ENCODE assay signal across 8 cellular contexts in genomic region chr1:239898067-239898730, GRCh38.
A peak's percentile ranks its signal among the peaks of the same experiment; 100 is the strongest.
DNase-seq lines count a peak whose midpoint lies in the region; ATAC-seq and TF ChIP-seq lines count a peak whose summit lies in the region.

No MANE protein-coding gene starts in this region.

- H3K4me1 ChIP-seq in HCT116 (ENCODE audit: control insufficient read depth in 1 of 2, insufficient read depth in 2 of 2, low read length in 2 of 2) (no peaks in the 10 kb centered on the region), SJSA1 (replicated peaks) (no peaks in the 10 kb centered on the region), trophoblast cell (ENCODE audit: control insufficient read depth in 1 of 2, insufficient read depth in 2 of 2, low read length in 2 of 2) (no peaks in the 10 kb centered on the region), upper lobe of right lung (peaks cover 5% of the 10 kb centered on the region)

- H2AFZ ChIP-seq in HCT116 (ENCODE audit: low read depth, low read length, poor library complexity, severe bottlenecking): no peak overlapping the region
- H2AFZ ChIP-seq in trophoblast cell (ENCODE audit: insufficient read depth, low read length, poor library complexity): no peak overlapping the region

- peaks cover 2% of the 10 kb centered on the region for H3K4me1 Mint-ChIP-seq in activated naive CD4-positive, alpha-beta T cell treated with anti-CD3 and anti-CD28 coated beads for 36 hours (ENCODE audit: low read depth)
- H3K4me1 Mint-ChIP-seq in glutamatergic neuron (ENCODE audit: low read depth, unreplicated experiment): no peaks in the 10 kb centered on the region

- no peak overlapping the region for H3K4me3 Mint-ChIP-seq in activated naive CD4-positive, alpha-beta T cell treated with anti-CD3 and anti-CD28 coated beads for 36 hours
- H3K4me3 Mint-ChIP-seq in glutamatergic neuron (ENCODE audit: unreplicated experiment): no peak overlapping the region

- RAD21 ChIA-PET in HCT116 (lab: Charles Lee; ENCODE audit: low non-redundant PET in 1 of 2, low total read pairs in 2 of 2, uncharacterized antibody in 2 of 2, unreplicated experiment in 2 of 2): no interaction called here

- ATAC-seq in HCT116: peak; percentile 73
- peak; percentile 99 for ATAC-seq in upper lobe of right lung

- H3K27ac ChIP-seq in HCT116 (ENCODE audit: low read depth, low read length) (no peak overlapping the region), SJSA1 (no peak overlapping the region), trophoblast cell (ENCODE audit: low read depth, low read length) (no peak overlapping the region), upper lobe of right lung (no peak overlapping the region)

- H3K79me2 ChIP-seq in HCT116 (ENCODE audit: insufficient read depth, low read length): no peaks in the 10 kb centered on the region
- no peaks in the 10 kb centered on the region for H3K79me2 ChIP-seq in trophoblast cell (ENCODE audit: control insufficient read depth, insufficient read depth, low read length, poor library complexity)

- no peaks in the 10 kb centered on the region for H3K9me2 ChIP-seq in HCT116 (ENCODE audit: insufficient read depth)

- H3K27me3 ChIP-seq in HCT116 (ENCODE audit: insufficient read depth, low read length) (no peaks in the 10 kb centered on the region), MG63 (peaks cover 6% of the 10 kb centered on the region), SJSA1 (replicated peaks) (no peaks in the 10 kb centered on the region), trophoblast cell (ENCODE audit: insufficient read depth, low read length) (no peaks in the 10 kb centered on the region), upper lobe of right lung (no peaks in the 10 kb centered on the region)

- POLR2A ChIA-PET in HCT116 (lab: Charles Lee): no interaction called here

- H2BK5ac ChIP-seq in trophoblast cell (ENCODE audit: low read depth, low read length, poor library complexity): no peak overlapping the region

- H2AK5ac ChIP-seq in trophoblast cell (ENCODE audit: low read length): no peak overlapping the region

- no peak overlapping the region for H4K8ac ChIP-seq in trophoblast cell (ENCODE audit: low read depth, low read length)

- H3K4me3 ChIP-seq in HCT116 (replicated peaks in 1 of 2; ENCODE audit: low read depth in 1 of 2, low read length in 2 of 2): no peak overlapping the region
- H3K4me3 ChIP-seq in MG63: no peak overlapping the region
- no peak overlapping the region for H3K4me3 ChIP-seq in SJSA1
- H3K4me3 ChIP-seq in trophoblast cell (ENCODE audit: low read depth, low read length): no peak overlapping the region
- no peak overlapping the region for H3K4me3 ChIP-seq in upper lobe of right lung

- no TSS peak for BruUV-seq in HCT116 (replicated peaks; lab: Mats Ljungman, UMichigan)

- H3K4ac ChIP-seq in trophoblast cell (ENCODE audit: low read depth, low read length): no peak overlapping the region

- intact Hi-C loops in HCT116 (cut with micrococcal nuclease): loop anchor here (5.0 kb wide), 2 partner anchors 491 to 1646 kb away; no protein-coding TSS in a partner anchor
- intact Hi-C loops in activated naive CD4-positive, alpha-beta T cell treated with anti-CD3 and anti-CD28 coated beads for 36 hours (cut with micrococcal nuclease): loop anchor here (1.0 to 5.0 kb wide), 7 partner anchors 86 to 1646 kb away; partner anchors contain the start of gene CHRM3
- intact Hi-C loops in upper lobe of right lung (cut with DNase I): loop anchor here (5.0 kb wide), 1 partner anchor 491 kb away; no protein-coding TSS in a partner anchor

- no peaks in the 10 kb centered on the region for H3K79me1 ChIP-seq in trophoblast cell (ENCODE audit: low read length)

- no peak overlapping the region for H3K23ac ChIP-seq in trophoblast cell (ENCODE audit: low read length)

- H4K91ac ChIP-seq in trophoblast cell (ENCODE audit: low read depth, low read length): no peak overlapping the region

- H3K9me3 ChIP-seq in HCT116 (ENCODE audit: control insufficient read depth in 1 of 2, insufficient read depth in 1 of 2, low read depth in 1 of 2, low read length in 2 of 2): peaks cover 0 to 8% of the 10 kb centered on the region in 2 experiments; a peak in 2 of 4 replicates
- H3K9me3 ChIP-seq in MG63: no peaks in the 10 kb centered on the region
- no peaks in the 10 kb centered on the region for H3K9me3 ChIP-seq in SJSA1 (replicated peaks)
- no peaks in the 10 kb centered on the region for H3K9me3 ChIP-seq in trophoblast cell (ENCODE audit: insufficient read depth, low read depth, low read length)
- H3K9me3 ChIP-seq in upper lobe of right lung: no peaks in the 10 kb centered on the region

- TF ChIP-seq RAD21 in HCT116 (IDR thresholded peaks at IDR 0.05; ENCODE audit: low read depth): peak; percentile 70

- no peak overlapping the region for H3K14ac ChIP-seq in trophoblast cell (ENCODE audit: low read length)

- no peaks in the 10 kb centered on the region for H3K9me3 Mint-ChIP-seq in activated naive CD4-positive, alpha-beta T cell treated with anti-CD3 and anti-CD28 coated beads for 36 hours
- H3K9me3 Mint-ChIP-seq in glutamatergic neuron (ENCODE audit: unreplicated experiment): no peaks in the 10 kb centered on the region

- WGBS in trophoblast cell (ENCODE audit: extremely low coverage, insufficient coverage, insufficient read length): no CpG with 5 or more reads among the region's 15 CpGs

- no peak overlapping the region for H3K18ac ChIP-seq in trophoblast cell (ENCODE audit: low read length)

- no peaks in the 10 kb centered on the region for H4K20me1 ChIP-seq in HCT116 (ENCODE audit: insufficient read depth)

- H3K36me3 ChIP-seq in HCT116 (ENCODE audit: control insufficient read depth in 1 of 2, insufficient read depth in 2 of 2, low read length in 2 of 2) (no peaks in the 10 kb centered on the region), MG63 (no peaks in the 10 kb centered on the region), SJSA1 (no peaks in the 10 kb centered on the region), trophoblast cell (ENCODE audit: control insufficient read depth in 1 of 2, insufficient read depth in 2 of 2, low read length in 2 of 2) (no peaks in the 10 kb centered on the region), upper lobe of right lung (no peaks in the 10 kb centered on the region)

- H3K27ac Mint-ChIP-seq in activated naive CD4-positive, alpha-beta T cell treated with anti-CD3 and anti-CD28 coated beads for 36 hours: no peak overlapping the region
- H3K27ac Mint-ChIP-seq in glutamatergic neuron (ENCODE audit: unreplicated experiment): no peak overlapping the region

- no peak overlapping the region for H3K9ac ChIP-seq in HCT116 (ENCODE audit: low read length)
- no peak overlapping the region for H3K9ac ChIP-seq in trophoblast cell (ENCODE audit: low read length)

- no peak overlapping the region for H2BK120ac ChIP-seq in trophoblast cell (ENCODE audit: insufficient read depth, low read length, poor library complexity)

- H3K4me2 ChIP-seq in HCT116 (ENCODE audit: low read length) (no peak overlapping the region), trophoblast cell (ENCODE audit: low read length) (no peak overlapping the region)

- CTCF ChIA-PET in HCT116 (lab: Charles Lee): interaction anchor here (1.2 kb wide), 1 partner anchor 14 kb away, joined by 3 read pairs; no protein-coding TSS in a partner anchor
- CTCF ChIA-PET in activated naive CD4-positive, alpha-beta T cell treated with anti-CD3 and anti-CD28 coated beads for 36 hours (lab: Charles Lee): interaction anchor here (0.5 to 1.7 kb wide), 28 partner anchors 10 to 1889 kb away, joined by 3 to 15 read pairs (median 3); partner anchors contain the start of gene CHRM3

- H3K36me3 Mint-ChIP-seq in activated naive CD4-positive, alpha-beta T cell treated with anti-CD3 and anti-CD28 coated beads for 36 hours (ENCODE audit: low read depth): no peaks in the 10 kb centered on the region
- no peaks in the 10 kb centered on the region for H3K36me3 Mint-ChIP-seq in glutamatergic neuron (ENCODE audit: unreplicated experiment)

- no peak overlapping the region for H2BK12ac ChIP-seq in trophoblast cell (ENCODE audit: low read length)

- no peaks in the 10 kb centered on the region for H3K27me3 Mint-ChIP-seq in activated naive CD4-positive, alpha-beta T cell treated with anti-CD3 and anti-CD28 coated beads for 36 hours (ENCODE audit: low read depth)
- H3K27me3 Mint-ChIP-seq in glutamatergic neuron (ENCODE audit: unreplicated experiment): no peaks in the 10 kb centered on the region

- DNase-seq in GDM1 (lab: John Stamatoyannopoulos, UW): peak; percentile 49
- DNase-seq in HCT116 (ENCODE audit: low read depth, low spot score): peak; percentile 24
- DNase-seq in MG63: peak; percentile 76
- peak; percentile 44 to 68 for DNase-seq in SJSA1 (ENCODE audit: low read depth in 1 of 2, low spot score in 2 of 2)
- DNase-seq in activated naive CD4-positive, alpha-beta T cell treated with anti-CD3 and anti-CD28 coated beads for 36 hours: peak; percentile 86
- peak; percentile 75 for DNase-seq in glutamatergic neuron
- DNase-seq in trophoblast cell: peak; percentile 74 to 93
- DNase-seq in upper lobe of right lung: peak; percentile 81

- no peak for TF ChIP-seq POLR2A in HCT116 (IDR thresholded peaks at IDR 0.05; ENCODE audit: borderline replicate concordance, extremely low read depth, insufficient read depth, insufficient read length)

- TF ChIP-seq CTCF in HCT116 (IDR thresholded peaks at IDR 0.05 in 2 of 3, conservative IDR thresholded peaks at IDR 0.05 in 1 of 3; ENCODE audit: borderline replicate concordance in 1 of 3, insufficient read depth in 1 of 3, low read depth in 2 of 3, low read length in 2 of 3) (peak; percentile 15 to 79 (median 78); a peak in 4 of 6 replicates), glutamatergic neuron (IDR thresholded peaks at IDR 0.05; ENCODE audit: partially characterized antibody, unreplicated experiment) (peak; percentile 99), upper lobe of right lung (IDR thresholded peaks at IDR 0.05) (peak; percentile 94)

- no peak overlapping the region for H4K12ac ChIP-seq in trophoblast cell (ENCODE audit: low read depth, low read length)

TF ChIP-seq in HCT116, 20 proteins besides CTCF, POLR2A, EP300 and RAD21:
- TF ChIP-seq ZFX (IDR thresholded peaks at IDR 0.05) (no peak), CEBPB (IDR thresholded peaks at IDR 0.05; ENCODE audit: low read depth) (no peak), EGR1 (IDR thresholded peaks at IDR 0.05; ENCODE audit: low read depth) (no peak)

Comparison
In these comparisons a context has a peak if more than half of its experiments do, and no peak if none do; other contexts are left out.
1. DNase-seq: peak in every context shown above with its lines; median percentile 86 in activated naive CD4-positive, alpha-beta T cell treated with anti-CD3 and anti-CD28 coated beads for 36 hours; 84 in trophoblast cell; 81 in upper lobe of right lung; 76 in MG63; 75 in glutamatergic neuron; 56 in SJSA1; 49 in GDM1; 24 in HCT116.